Comparison of ENCODE assay signal across 1 cellular context in genomic region chr11:117058761-117059233, GRCh38.
TF ChIP-seq lines count a peak whose summit lies in the region.

No MANE protein-coding gene starts in this region.

TF ChIP-seq in endothelial cell of umbilical vein, 7 proteins besides CTCF, POLR2A, EP300 and RAD21:
- peak; percentile 35 for TF ChIP-seq POLR2AphosphoS5 (IDR thresholded peaks at IDR 0.05; ENCODE audit: insufficient read depth, low read depth, low read length)
- TF ChIP-seq EZH2 (IDR thresholded peaks at IDR 0.05; ENCODE audit: borderline replicate concordance, low read depth, low read length, severe bottlenecking), result no peak
- peak; percentile 74 for TF ChIP-seq FOS (IDR thresholded peaks at IDR 0.05; ENCODE audit: borderline replicate concordance, insufficient read depth, low read length)
- TF ChIP-seq JUN (IDR thresholded peaks at IDR 0.05; ENCODE audit: borderline replicate concordance, insufficient read depth, insufficient read length, low read depth), result peak; percentile 94
- TF ChIP-seq MYC (IDR thresholded peaks at IDR 0.05; ENCODE audit: low read depth, low read length), result no peak
